In the genomic region with DNA sequence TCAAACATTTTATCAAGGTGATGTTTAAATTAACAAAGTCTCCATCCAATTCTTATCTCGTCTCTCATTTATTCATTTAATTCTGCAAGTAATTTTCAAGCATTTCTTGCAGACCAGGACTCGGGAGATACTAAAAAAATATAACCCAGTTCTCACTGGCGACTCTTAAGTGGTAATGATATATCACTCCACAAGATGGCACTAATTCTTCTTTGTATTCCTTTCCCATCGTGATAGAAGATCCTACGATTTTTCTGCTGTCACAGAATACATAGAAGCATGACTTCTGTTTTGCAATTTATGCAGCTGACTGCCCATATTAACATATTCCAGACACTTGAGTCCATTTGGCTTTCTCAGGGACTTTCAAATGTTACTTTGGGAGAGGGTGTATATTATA, we compare ENCODE assay signal across 8 cellular contexts.
DNase-seq lines count a peak whose midpoint lies in the region; ATAC-seq lines count a peak whose summit lies in the region.

No MANE protein-coding gene starts in this region.

- ATAC-seq in GM18867 (IDR thresholded peaks at IDR 0.05; ENCODE audit: unreplicated experiment) (peak; percentile 74), HG02571 (IDR thresholded peaks at IDR 0.05; ENCODE audit: unreplicated experiment) (no peak)

- DNase-seq in AG20443 (ENCODE audit: low spot score), result peak; percentile 29
- peak; percentile 7 for DNase-seq in RPMI7951 (ENCODE audit: low read depth)
- peak; percentile 9 for DNase-seq in glomerular endothelial cell (ENCODE audit: extremely low read depth, low read depth, low spot score)
- no peak for DNase-seq in stimulated activated CD4-positive, alpha-beta T cell treated with anti-CD3 and anti-CD28 coated beads, Interleukin-2, amount 100 ng/mL, for 48 hours
- no peak for DNase-seq in NCI-H2081 treated with DMSO at 0.1 percent for 48 hours (lab: John Stamatoyannopoulos, UW)
- no peak for DNase-seq in activated naive CD4-positive, alpha-beta T cell treated with anti-CD3 and anti-CD28 coated beads, Interleukin-2, amount 50 U/mL, for 16 hours

Comparison
In these comparisons a context has a peak if more than half of its experiments do, and no peak if none do; other contexts are left out.
1. DNase-seq: peak in AG20443 (single experiment), RPMI7951 (single experiment) and glomerular endothelial cell (single experiment); none in stimulated activated CD4-positive, alpha-beta T cell treated with anti-CD3 and anti-CD28 coated beads, Interleukin-2, amount 100 ng/mL, for 48 hours (0 of 2), NCI-H2081 treated with DMSO at 0.1 percent for 48 hours (single experiment) and activated naive CD4-positive, alpha-beta T cell treated with anti-CD3 and anti-CD28 coated beads, Interleukin-2, amount 50 U/mL, for 16 hours (single experiment).